Comparison of ENCODE assay signal across 8 cellular contexts in the genomic region with DNA sequence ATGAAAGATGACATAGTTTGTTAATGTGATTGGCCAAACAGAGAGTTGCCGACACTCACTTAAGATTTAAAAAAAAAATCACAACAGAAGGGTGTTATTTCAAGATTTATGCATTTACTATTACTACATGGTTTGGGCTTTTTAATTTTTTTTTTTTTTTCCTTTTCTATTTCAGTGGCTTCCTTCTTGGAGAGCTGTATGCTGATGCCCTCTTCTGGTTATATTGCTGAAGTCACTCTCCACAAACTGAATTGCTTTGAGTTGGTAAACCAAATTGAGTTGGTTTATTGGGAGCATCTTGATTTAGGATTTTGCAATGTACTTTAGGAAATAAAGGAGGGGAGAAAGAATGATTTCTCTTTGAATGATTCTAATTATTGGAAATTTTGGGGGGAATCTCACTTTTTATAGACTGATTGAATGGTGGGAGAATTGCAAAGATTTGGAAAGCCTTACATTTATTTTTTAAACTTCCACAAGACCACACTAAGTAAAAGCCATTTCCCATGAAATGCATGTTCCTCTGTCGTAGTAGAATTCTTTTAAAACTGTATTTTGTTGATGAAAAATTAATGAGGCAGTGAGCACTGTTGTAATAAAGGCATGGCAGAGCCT.
DNase-seq lines count a peak whose midpoint lies in the region; ATAC-seq and TF ChIP-seq lines count a peak whose summit lies in the region.

No MANE protein-coding gene starts in this region.

- H3K36me3 Mint-ChIP-seq in T-helper 2 cell treated with Interferon-gamma antibody and Interleukin-4, amounts not matched to agents 5 μg/mL and 100 μg/mL, for 36 hours (ENCODE audit: low read depth): no peaks in the 10 kb centered on the region

- peak; percentile 80 for TF ChIP-seq CTCF in AG10803 (conservative IDR thresholded peaks at IDR 0.05; ENCODE audit: low read length)
- peak; percentile 37 for TF ChIP-seq CTCF in HFF-Myc (IDR thresholded peaks at IDR 0.05; ENCODE audit: low read depth, low read length, missing control alignments)
- TF ChIP-seq CTCF in astrocyte of the cerebellum (IDR thresholded peaks at IDR 0.05; ENCODE audit: low read depth, low read length, missing control alignments): peak; percentile 58

- DNase-seq in AG10803 (ENCODE audit: low read depth) (peak; percentile 59), HFF-Myc (ENCODE audit: extremely low read depth, low read depth) (peak; percentile 21), astrocyte of the cerebellum (ENCODE audit: low read depth) (peak; percentile 31), left lobe of liver (ENCODE audit: low spot score) (no peak), activated gamma-delta T cell (lab: John Stamatoyannopoulos, UW) (no peak)
- DNase-seq in stimulated activated CD4-positive, alpha-beta T cell treated with anti-CD3 and anti-CD28 coated beads, Interleukin-4, amount 100 ng/mL, for 24 hours: no peak
- DNase-seq in T-helper 2 cell treated with Interferon-gamma antibody and Interleukin-4, amounts not matched to agents 5 μg/mL and 100 μg/mL, for 36 hours (ENCODE audit: low spot score): no peak

- ATAC-seq in left lobe of liver (peak; percentile 61), HG02885 (IDR thresholded peaks at IDR 0.05; ENCODE audit: poor library complexity, unreplicated experiment) (no peak)

- no peak overlapping the region for H3K4me3 Mint-ChIP-seq in T-helper 2 cell treated with Interferon-gamma antibody and Interleukin-4, amounts not matched to agents 5 μg/mL and 100 μg/mL, for 36 hours

- no peaks in the 10 kb centered on the region for H3K9me3 Mint-ChIP-seq in T-helper 2 cell treated with Interferon-gamma antibody and Interleukin-4, amounts not matched to agents 5 μg/mL and 100 μg/mL, for 36 hours

- no peak overlapping the region for H3K27ac Mint-ChIP-seq in T-helper 2 cell treated with Interferon-gamma antibody and Interleukin-4, amounts not matched to agents 5 μg/mL and 100 μg/mL, for 36 hours

- no peaks in the 10 kb centered on the region for H3K27me3 Mint-ChIP-seq in T-helper 2 cell treated with Interferon-gamma antibody and Interleukin-4, amounts not matched to agents 5 μg/mL and 100 μg/mL, for 36 hours (ENCODE audit: low read depth)

- no peak overlapping the region for H3K4me3 ChIP-seq in AG10803 (ENCODE audit: low read length)
- no peak overlapping the region for H3K4me3 ChIP-seq in HFF-Myc (replicated peaks; ENCODE audit: low read depth, low read length)
- H3K4me3 ChIP-seq in astrocyte of the cerebellum (ENCODE audit: low read depth, low read length): no peak overlapping the region

- in situ Hi-C loops in astrocyte of the cerebellum (cut with HindIII; ENCODE audit: low sequenced_read_pairs): no loop called here

- no peaks in the 10 kb centered on the region for H3K4me1 Mint-ChIP-seq in T-helper 2 cell treated with Interferon-gamma antibody and Interleukin-4, amounts not matched to agents 5 μg/mL and 100 μg/mL, for 36 hours (ENCODE audit: low read depth)

Comparison
In these comparisons a context has a peak if more than half of its experiments do, and no peak if none do; other contexts are left out.
1. DNase-seq: peak in AG10803 (single experiment), HFF-Myc (single experiment) and astrocyte of the cerebellum (single experiment); none in left lobe of liver (single experiment), stimulated activated CD4-positive, alpha-beta T cell treated with anti-CD3 and anti-CD28 coated beads, Interleukin-4, amount 100 ng/mL, for 24 hours (single experiment), T-helper 2 cell treated with Interferon-gamma antibody and Interleukin-4, amounts not matched to agents 5 μg/mL and 100 μg/mL, for 36 hours (single experiment) and activated gamma-delta T cell (single experiment).
2. Peak in every context shown above with its lines, with median percentiles within 50 percentile points of each other: CTCF ChIP-seq.